Comparison of ENCODE assay signal across 8 cellular contexts in the genomic region with DNA sequence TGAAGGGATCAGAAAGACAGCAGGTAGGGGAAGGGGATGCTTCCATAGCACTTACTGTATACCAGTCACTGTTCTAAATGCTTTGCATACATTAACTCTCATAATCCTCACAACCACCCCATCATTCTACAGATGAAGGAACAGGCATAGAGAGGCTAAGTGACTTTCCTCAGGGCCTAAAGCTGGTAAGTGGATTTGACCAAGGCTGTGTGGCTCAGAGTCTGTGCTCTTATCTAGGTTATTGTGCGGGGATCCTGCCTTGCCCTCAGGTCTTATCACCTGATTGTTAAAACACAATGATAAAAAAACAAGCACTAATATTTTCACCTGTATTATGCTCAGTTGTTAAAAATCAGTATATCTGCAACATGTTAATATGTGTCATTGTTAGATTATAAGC.
"Had no signal": no experiment of that assay in that cellular context is flagged by ENCODE, and none has a peak within 500 bp of the region (broad histone marks: within the 10 kb centered on the region; RNA-seq: fewer than 3 reads in every experiment).

No MANE protein-coding gene starts in this region.

- H3K4me1 Mint-ChIP-seq: GM23338, H9 had no signal

- ATAC-seq: GM23338, K562 had no signal

- H3K4me3 ChIP-seq: GM23338, K562 had no signal

- H3K9me3 Mint-ChIP-seq: GM23338, H9 had no signal

- DNase-seq: H9, HCEC 1CT, IMR-90 had no signal

- H3K4me3 Mint-ChIP-seq: GM23338, H9 had no signal

- H3K27ac Mint-ChIP-seq: GM23338 had no signal

- FAIRE-seq: H1, H54, HTR-8/SVneo, K562 had no signal
